ENCODE assay signal across 26 cellular contexts in genomic region chr10:25522294-25522693, GRCh38.
"Had no signal": no experiment of that assay in that cellular context is flagged by ENCODE, and none has a peak within 500 bp of the region (broad histone marks: within the 10 kb centered on the region; RNA-seq: fewer than 3 reads in every experiment).

No MANE protein-coding gene starts in this region.

- H3K4me3 ChIP-seq: ascending aorta, esophagus squamous epithelium, gastroesophageal sphincter, heart right ventricle had no signal

- H3K27me3 ChIP-seq: ascending aorta, esophagus squamous epithelium, gastroesophageal sphincter, heart right ventricle had no signal

- H3K4me1 ChIP-seq: ascending aorta, esophagus squamous epithelium, gastroesophageal sphincter, heart right ventricle had no signal

- DNase-seq: activated CD4-positive, alpha-beta memory T cell treated with anti-CD3 and anti-CD28 coated beads, Interleukin-2, amount 10 ng/mL, durations not matched to agents 7 days and 5 days; activated CD4-positive, alpha-beta T cell treated with anti-CD3 and anti-CD28 coated beads for 1 hour; activated CD4-positive, alpha-beta T cell treated with anti-CD3 and anti-CD28 coated beads for 4 hours; activated CD4-positive, alpha-beta T cell treated with anti-CD3 and anti-CD28 coated beads, Interleukin-2, amount 10 ng/mL, durations not matched to agents 7 days and 5 days; activated CD4-positive, alpha-beta T cell treated with anti-CD3 and anti-CD28 coated beads, Interleukin-2, amount 50 U/mL, for 4 hours; activated CD8-positive, alpha-beta memory T cell treated with anti-CD3 and anti-CD28 coated beads, Interleukin-2, amount 50 U/mL, for 48 hours; activated gamma-delta T cell; activated naive CD4-positive, alpha-beta T cell; activated naive CD4-positive, alpha-beta T cell treated with anti-CD3 and anti-CD28 coated beads, Interleukin-2, amount 10 ng/mL, durations not matched to agents 7 days and 5 days; activated naive CD8-positive, alpha-beta T cell treated with anti-CD3 and anti-CD28 coated beads, Interleukin-2, amount 10 ng/mL, durations not matched to agents 7 days and 5 days; activated T-cell treated with anti-CD3 and anti-CD28 coated beads for 4 hours; activated T-cell treated with anti-CD3 and anti-CD28 coated beads, Interleukin-2, amount 50 U/mL, for 24 hours; activated T-cell treated with anti-CD3 and anti-CD28 coated beads, Interleukin-2, amount 50 U/mL, for 72 hours; caudate nucleus; cortex of kidney; dermis blood vessel endothelial cell; effector CD4-positive, alpha-beta T cell; effector memory CD8-positive, alpha-beta T cell; esophagus squamous epithelium; foreskin melanocyte; heart right ventricle; T-helper 2 cell had no signal

- H3K9me3 ChIP-seq: ascending aorta, esophagus squamous epithelium had no signal

- H3K36me3 ChIP-seq: ascending aorta, esophagus squamous epithelium, gastroesophageal sphincter, heart right ventricle had no signal

- ATAC-seq: activated naive CD4-positive, alpha-beta T cell treated with anti-CD3 and anti-CD28 coated beads, Interleukin-2, amount 50 U/mL, for 72 hours; activated T-cell treated with anti-CD3 and anti-CD28 coated beads, Interleukin-2, amount 50 U/mL, for 72 hours; effector memory CD8-positive, alpha-beta T cell; gastroesophageal sphincter; heart right ventricle had no signal

- H3K27ac ChIP-seq: ascending aorta, epithelial cell of prostate, esophagus squamous epithelium, gastroesophageal sphincter, heart right ventricle had no signal
